ENCODE assay signal across 15 cellular contexts in genomic region chr4:951186-951585, GRCh38.
"Had no signal": no experiment of that assay in that cellular context is flagged by ENCODE, and none has a peak within 500 bp of the region (broad histone marks: within the 10 kb centered on the region; RNA-seq: fewer than 3 reads in every experiment).

No MANE protein-coding gene starts in this region.

- H3K4me3 Mint-ChIP-seq: activated naive CD8-positive, alpha-beta T cell; brain; stimulated activated memory B cell treated with anti-CD40 and anti-IgM and Interleukin-4, amounts not matched to agents 10 μg/mL and 1 μg/mL and 100 μg/mL, for 72 hours had no signal

- H3K27me3 Mint-ChIP-seq: activated naive CD8-positive, alpha-beta T cell; stimulated activated memory B cell treated with anti-CD40 and anti-IgM and Interleukin-4, amounts not matched to agents 10 μg/mL and 1 μg/mL and 100 μg/mL, for 72 hours had no signal

- H3K4me1 Mint-ChIP-seq: brain had no signal

- DNase-seq: activated CD4-positive, CD25-positive, alpha-beta regulatory T cell; amniotic stem cell; central memory CD4-positive, alpha-beta T cell; effector CD4-positive, alpha-beta T cell; foreskin fibroblast; lower lobe of right lung; midbrain; retina; stimulated activated CD4-positive, alpha-beta T cell treated with anti-CD3 and anti-CD28 coated beads, Interleukin-2, amount 100 ng/mL, for 48 hours had no signal

- H3K9me3 ChIP-seq: lower lobe of right lung, tibial nerve had no signal

- H3K27me3 ChIP-seq: tibial nerve had no signal

- ATAC-seq: lower lobe of right lung had no signal

- H3K27ac ChIP-seq: coronary artery, lower lobe of right lung, SK-N-MC, tibial nerve had no signal

- H3K27ac Mint-ChIP-seq: activated naive CD8-positive, alpha-beta T cell; brain; stimulated activated memory B cell treated with anti-CD40 and anti-IgM and Interleukin-4, amounts not matched to agents 10 μg/mL and 1 μg/mL and 100 μg/mL, for 72 hours had no signal

- H3K4me3 ChIP-seq: coronary artery, lower lobe of right lung, SK-N-MC, tibial nerve had no signal

- H3K9me3 Mint-ChIP-seq: brain; stimulated activated memory B cell treated with anti-CD40 and anti-IgM and Interleukin-4, amounts not matched to agents 10 μg/mL and 1 μg/mL and 100 μg/mL, for 72 hours had no signal

- H3K4me1 ChIP-seq: lower lobe of right lung had no signal
